Comparison of ENCODE assay signal across 8 cellular contexts in the genomic region with DNA sequence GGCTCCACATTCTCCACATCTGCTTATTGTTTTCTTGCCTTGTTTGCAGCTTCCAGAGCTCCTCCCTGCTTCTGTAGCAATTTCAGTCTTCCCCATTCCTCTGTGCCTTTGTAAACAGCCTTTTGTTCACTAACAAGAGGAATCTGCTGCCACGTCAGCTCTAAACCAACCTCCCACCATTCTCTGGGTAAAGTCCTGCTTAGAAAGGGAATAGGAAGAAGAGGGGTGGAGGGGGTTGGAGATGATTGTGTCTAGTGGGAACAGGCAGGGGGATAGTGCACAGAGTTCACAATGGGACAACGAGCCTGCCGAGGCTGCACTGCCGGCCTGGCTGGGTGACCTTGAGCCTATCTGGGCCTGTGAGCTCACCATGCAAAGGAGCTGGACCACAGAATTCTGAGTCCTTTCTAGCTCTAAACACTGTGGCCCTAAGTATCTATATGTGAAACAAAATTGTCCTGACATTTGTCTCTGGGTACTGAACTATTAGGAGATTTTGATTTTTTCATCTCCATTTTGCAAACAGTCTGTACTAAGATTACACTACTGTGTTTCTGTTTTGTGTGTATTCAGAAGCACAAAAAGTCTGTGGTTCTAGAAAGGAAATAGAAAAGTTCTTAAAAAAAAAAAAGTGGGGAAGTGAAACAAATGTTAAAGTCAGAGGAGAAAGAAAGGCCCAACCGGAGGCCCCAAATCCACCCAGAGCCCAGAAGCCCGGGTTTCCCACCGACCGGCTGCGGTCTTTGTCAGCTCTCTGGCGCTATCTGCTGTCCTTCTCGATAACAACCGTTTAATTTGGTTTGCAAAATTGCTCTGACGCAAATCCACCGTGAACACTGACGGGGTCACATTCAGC. TPM values are rescaled to one million over a fixed set of nuclear protein-coding genes. Genes with fewer than 3 reads are reported as not detected.
A peak's percentile ranks its signal among the peaks of the same experiment; 100 is the strongest.
DNase-seq lines count a peak whose midpoint lies in the region; ATAC-seq and TF ChIP-seq lines count a peak whose summit lies in the region.

No MANE protein-coding gene starts in this region.

- TF ChIP-seq CTCF in C4-2B (conservative IDR thresholded peaks at IDR 0.05), result peak; percentile 77
- peak; percentile 86 for TF ChIP-seq CTCF in activated CD8-positive, alpha-beta T cell treated with anti-CD3 and anti-CD28 coated beads for 36 hours (IDR thresholded peaks at IDR 0.05)

- POLR2A ChIA-PET in activated CD8-positive, alpha-beta T cell treated with anti-CD3 and anti-CD28 coated beads for 36 hours (lab: Charles Lee), result interaction anchor here (1.0 to 1.2 kb wide), 2 partner anchors 29 to 37 kb away, joined by 3 read pairs; no protein-coding TSS in a partner anchor

- no peaks in the 10 kb centered on the region for H3K36me3 Mint-ChIP-seq in activated CD8-positive, alpha-beta T cell treated with anti-CD3 and anti-CD28 coated beads for 36 hours (ENCODE audit: low read depth)
- H3K36me3 Mint-ChIP-seq in memory B cell, result peaks cover 2% of the 10 kb centered on the region

- peak overlapping the region; percentile 46 for H3K27ac Mint-ChIP-seq in activated CD8-positive, alpha-beta T cell treated with anti-CD3 and anti-CD28 coated beads for 36 hours
- H3K27ac Mint-ChIP-seq in memory B cell, result peak overlapping the region; percentile 98

- intact Hi-C loops in activated CD8-positive, alpha-beta T cell treated with anti-CD3 and anti-CD28 coated beads for 36 hours (cut with micrococcal nuclease), result loop anchor here (1.0 kb wide), 1 partner anchor 113 kb away; no protein-coding TSS in a partner anchor

- no peaks in the 10 kb centered on the region for H3K27me3 Mint-ChIP-seq in activated CD8-positive, alpha-beta T cell treated with anti-CD3 and anti-CD28 coated beads for 36 hours
- H3K27me3 Mint-ChIP-seq in memory B cell, result no peaks in the 10 kb centered on the region

- CTCF ChIA-PET in activated CD8-positive, alpha-beta T cell treated with anti-CD3 and anti-CD28 coated beads for 36 hours (lab: Charles Lee), result interaction anchor here (0.6 to 3.7 kb wide), 14 partner anchors 12 to 228 kb away, joined by 3 to 27 read pairs (median 3); no protein-coding TSS in a partner anchor

- no peak overlapping the region for H3K27ac ChIP-seq in C4-2B

- DNase-seq in GM19238 (ENCODE audit: insufficient read length, low spot score) (peak; percentile 87), NCI-H748 treated with DMSO at 0.1 percent for 48 hours (lab: John Stamatoyannopoulos, UW) (peak; percentile 66), memory B cell (ENCODE audit: low spot score in 2 of 2) (peak; percentile 83 to 91)
- peak; percentile 86 for DNase-seq in activated CD8-positive, alpha-beta T cell treated with anti-CD3 and anti-CD28 coated beads for 36 hours
- DNase-seq in effector CD4-positive, alpha-beta T cell, result peak; percentile 67
- peak; percentile 45 for DNase-seq in stimulated activated CD8-positive, alpha-beta memory T cell treated with anti-CD3 and anti-CD28 coated beads, Interleukin-15, amount 100 ng/mL, for 24 hours (ENCODE audit: low read depth)

- no peak overlapping the region for H3K4me3 Mint-ChIP-seq in activated CD8-positive, alpha-beta T cell treated with anti-CD3 and anti-CD28 coated beads for 36 hours
- peak overlapping the region; percentile 60 for H3K4me3 Mint-ChIP-seq in memory B cell

- ATAC-seq in HG03354 (IDR thresholded peaks at IDR 0.05; ENCODE audit: poor library complexity, severe bottlenecking, unreplicated experiment), result peak; percentile 97
- ATAC-seq in activated CD8-positive, alpha-beta T cell treated with anti-CD3 and anti-CD28 coated beads for 36 hours, result peak; percentile 98
- peak; percentile 93 for ATAC-seq in memory B cell (ENCODE audit: low read depth)

- H3K9me3 Mint-ChIP-seq in activated CD8-positive, alpha-beta T cell treated with anti-CD3 and anti-CD28 coated beads for 36 hours, result no peaks in the 10 kb centered on the region
- no peaks in the 10 kb centered on the region for H3K9me3 Mint-ChIP-seq in memory B cell

- H3K4me1 Mint-ChIP-seq in activated CD8-positive, alpha-beta T cell treated with anti-CD3 and anti-CD28 coated beads for 36 hours (ENCODE audit: low read depth), result peaks cover 8% of the 10 kb centered on the region
- peaks cover 23% of the 10 kb centered on the region for H3K4me1 Mint-ChIP-seq in memory B cell

RNA-seq across cellular contexts. Expression of gene PRND, which starts 1.4 kb away (rescaled TPM):
- total RNA-seq in activated CD8-positive, alpha-beta T cell treated with anti-CD3 and anti-CD28 coated beads for 36 hours, result not detected

RNA-seq across cellular contexts. Expression of gene PRNP, which starts 34.1 kb away (rescaled TPM):
- 10 to 100 TPM; 32.6 to 33.3 TPM for total RNA-seq in activated CD8-positive, alpha-beta T cell treated with anti-CD3 and anti-CD28 coated beads for 36 hours
